Comparison of ENCODE assay signal across 23 cellular contexts in genomic region chr12:112901271-112901670, GRCh38. TPM values are rescaled to one million over a fixed set of nuclear protein-coding genes. Genes with fewer than 3 reads are reported as not detected.
A peak's percentile ranks its signal among the peaks of the same experiment; 100 is the strongest.
DNase-seq lines count a peak whose midpoint lies in the region; ATAC-seq and TF ChIP-seq lines count a peak whose summit lies in the region.
"Had no signal": no experiment of that assay in that cellular context is flagged by ENCODE, and none has a peak within 500 bp of the region (broad histone marks: within the 10 kb centered on the region; RNA-seq: fewer than 3 reads in every experiment).

No MANE protein-coding gene starts in this region.

- H3K36me3 Mint-ChIP-seq in activated naive CD8-positive, alpha-beta T cell treated with anti-CD3 and anti-CD28 coated beads, Interleukin-2, amount 10 ng/mL, durations not matched to agents 7 days and 5 days, result peaks cover 1% of the 10 kb centered on the region
- H3K36me3 Mint-ChIP-seq in activated naive CD8-positive, alpha-beta T cell treated with anti-CD3 and anti-CD28 coated beads for 36 hours, result no peaks in the 10 kb centered on the region
- H3K36me3 Mint-ChIP-seq: CD14-positive monocyte had no signal

- H3K79me2 ChIP-seq in OCI-LY1 (ENCODE audit: insufficient read depth, low read length), result no peaks in the 10 kb centered on the region

- no peaks in the 10 kb centered on the region for H3K9me2 ChIP-seq in OCI-LY1 (ENCODE audit: low read depth, low read length)

- H3K9me3 ChIP-seq in OCI-LY1 (ENCODE audit: low read length), result no peaks in the 10 kb centered on the region
- H3K9me3 ChIP-seq: ovary, sigmoid colon had no signal

- H3K27ac ChIP-seq in OCI-LY1 (ENCODE audit: low read depth, low read length, poor library complexity, severe bottlenecking), result peak overlapping the region; percentile 53
- H3K27ac ChIP-seq: ovary, sigmoid colon had no signal

- H3K4me3 Mint-ChIP-seq in activated naive CD8-positive, alpha-beta T cell treated with anti-CD3 and anti-CD28 coated beads, Interleukin-2, amount 10 ng/mL, durations not matched to agents 7 days and 5 days, result no peak overlapping the region
- no peak overlapping the region for H3K4me3 Mint-ChIP-seq in activated naive CD8-positive, alpha-beta T cell treated with anti-CD3 and anti-CD28 coated beads for 36 hours
- H3K4me3 Mint-ChIP-seq: activated naive CD4-positive, alpha-beta T cell treated with anti-CD3 and anti-CD28 coated beads for 36 hours; CD14-positive monocyte; dendritic cell treated with granulocyte-macrophage colony-stimulating factor and Interleukin-4, amounts not matched to agents 40 ng/mL and 50 ng/mL, for 4 days; nephron had no signal

- ATAC-seq in activated naive CD8-positive, alpha-beta T cell treated with anti-CD3 and anti-CD28 coated beads, Interleukin-2, amount 10 ng/mL, durations not matched to agents 7 days and 5 days (ENCODE audit: low read depth), result no peak
- ATAC-seq in left lobe of liver, result peak; percentile 91
- ATAC-seq in GM18511 (IDR thresholded peaks at IDR 0.05; ENCODE audit: unreplicated experiment), result no peak
- ATAC-seq: activated CD4-positive, CD25-positive, alpha-beta regulatory T cell treated with anti-CD3 and anti-CD28 coated beads, Interleukin-2, amount 50 U/mL, for 24 hours; Right ventricle myocardium inferior had no signal

- no peaks in the 10 kb centered on the region for H3K9me3 Mint-ChIP-seq in activated naive CD8-positive, alpha-beta T cell treated with anti-CD3 and anti-CD28 coated beads, Interleukin-2, amount 10 ng/mL, durations not matched to agents 7 days and 5 days
- H3K9me3 Mint-ChIP-seq in activated naive CD8-positive, alpha-beta T cell treated with anti-CD3 and anti-CD28 coated beads for 36 hours, result no peaks in the 10 kb centered on the region
- H3K9me3 Mint-ChIP-seq: activated naive CD4-positive, alpha-beta T cell treated with anti-CD3 and anti-CD28 coated beads for 36 hours; CD14-positive monocyte; dendritic cell treated with granulocyte-macrophage colony-stimulating factor and Interleukin-4, amounts not matched to agents 40 ng/mL and 50 ng/mL, for 4 days had no signal

- no peaks in the 10 kb centered on the region for H3K27me3 ChIP-seq in OCI-LY1 (ENCODE audit: insufficient read depth, low read length)
- H3K27me3 ChIP-seq: ovary had no signal

- no peaks in the 10 kb centered on the region for H3K36me3 ChIP-seq in OCI-LY1 (ENCODE audit: insufficient read depth, low read length)
- H3K36me3 ChIP-seq: ovary, sigmoid colon had no signal

- POLR2A ChIA-PET in activated naive CD8-positive, alpha-beta T cell treated with anti-CD3 and anti-CD28 coated beads, Interleukin-2, amount 10 ng/mL, durations not matched to agents 7 days and 5 days (lab: Charles Lee), result interaction anchor here (1.2 to 1.8 kb wide), 2 partner anchors 77 to 91 kb away, joined by 8 to 29 read pairs; partner anchors contain the start of gene OAS2

- H3K4me3 ChIP-seq in OCI-LY1 (ENCODE audit: low read depth, low read length, poor library complexity, severe bottlenecking), result no peak overlapping the region
- H3K4me3 ChIP-seq: ovary, sigmoid colon had no signal

- H4K20me1 ChIP-seq in OCI-LY1 (ENCODE audit: insufficient read depth, low read length), result no peaks in the 10 kb centered on the region

- peaks cover 3% of the 10 kb centered on the region; the same call in 1 of the 2 replicates for H3F3A ChIP-seq in OCI-LY1 (ENCODE audit: insufficient read depth, low read length)

- H3K9ac ChIP-seq in OCI-LY1 (ENCODE audit: low read length), result no peak overlapping the region

- H3K4me1 Mint-ChIP-seq in activated naive CD8-positive, alpha-beta T cell treated with anti-CD3 and anti-CD28 coated beads, Interleukin-2, amount 10 ng/mL, durations not matched to agents 7 days and 5 days, result peaks cover 27% of the 10 kb centered on the region
- peaks cover 11% of the 10 kb centered on the region for H3K4me1 Mint-ChIP-seq in activated naive CD8-positive, alpha-beta T cell treated with anti-CD3 and anti-CD28 coated beads for 36 hours

- H3K27ac Mint-ChIP-seq in activated naive CD8-positive, alpha-beta T cell treated with anti-CD3 and anti-CD28 coated beads, Interleukin-2, amount 10 ng/mL, durations not matched to agents 7 days and 5 days, result peak overlapping the region; percentile 67
- H3K27ac Mint-ChIP-seq in activated naive CD8-positive, alpha-beta T cell treated with anti-CD3 and anti-CD28 coated beads for 36 hours, result no peak overlapping the region
- H3K27ac Mint-ChIP-seq: activated naive CD4-positive, alpha-beta T cell treated with anti-CD3 and anti-CD28 coated beads for 36 hours; CD14-positive monocyte; dendritic cell treated with granulocyte-macrophage colony-stimulating factor and Interleukin-4, amounts not matched to agents 40 ng/mL and 50 ng/mL, for 4 days; nephron had no signal

- H2AFZ ChIP-seq in OCI-LY1 (ENCODE audit: low read length), result no peak overlapping the region

- TF ChIP-seq CTCF in OCI-LY1 (IDR thresholded peaks at IDR 0.05; ENCODE audit: low read length), result no peak

- peaks cover 14% of the 10 kb centered on the region for H3K27me3 Mint-ChIP-seq in activated naive CD8-positive, alpha-beta T cell treated with anti-CD3 and anti-CD28 coated beads, Interleukin-2, amount 10 ng/mL, durations not matched to agents 7 days and 5 days
- peaks cover 5% of the 10 kb centered on the region for H3K27me3 Mint-ChIP-seq in activated naive CD8-positive, alpha-beta T cell treated with anti-CD3 and anti-CD28 coated beads for 36 hours

- H3K4me2 ChIP-seq in OCI-LY1 (ENCODE audit: low read length), result no peak overlapping the region

- H3K4me1 ChIP-seq in OCI-LY1 (ENCODE audit: insufficient read depth, low read length, severe bottlenecking), result peaks cover 24% of the 10 kb centered on the region

- DNase-seq in activated naive CD8-positive, alpha-beta T cell treated with anti-CD3 and anti-CD28 coated beads, Interleukin-2, amount 10 ng/mL, durations not matched to agents 7 days and 5 days, result no peak
- DNase-seq in activated naive CD8-positive, alpha-beta T cell treated with anti-CD3 and anti-CD28 coated beads for 36 hours, result no peak
- DNase-seq in left lobe of liver (ENCODE audit: low spot score) (peak; percentile 91), NCI-H446 treated with DMSO at 0.1 percent for 48 hours (lab: John Stamatoyannopoulos, UW) (no peak), NCI-H82 treated with DMSO at 0.1 percent for 48 hours (lab: John Stamatoyannopoulos, UW; ENCODE audit: unreplicated experiment) (no peak), SKM-1 treated with dmso at 0.1 percent for 144 hours (lab: John Stamatoyannopoulos, UW; ENCODE audit: unreplicated experiment) (no peak)
- DNase-seq: activated naive CD4-positive, alpha-beta T cell treated with anti-CD3 and anti-CD28 coated beads for 36 hours; activated T-cell treated with anti-CD3 and anti-CD28 coated beads, Interleukin-2, amount 50 U/mL, for 48 hours; DMS153; GF-D8; NCI-H1436; NCI-H2227 treated with DMSO at 0.1 percent for 48 hours; ovary; sigmoid colon; stimulated activated CD8-positive, alpha-beta memory T cell treated with anti-CD3 and anti-CD28 coated beads, Interleukin-4, amount 100 ng/mL, for 48 hours; T1000 had no signal

RNA-seq across cellular contexts. Expression of gene OAS1, which starts 5.5 kb away (rescaled TPM):
- total RNA-seq in activated naive CD8-positive, alpha-beta T cell treated with anti-CD3 and anti-CD28 coated beads, Interleukin-2, amount 10 ng/mL, durations not matched to agents 7 days and 5 days, result 100 to 1,000 TPM; 138 to 141 TPM
- 10 to 100 TPM; 33.6 to 34.9 TPM for total RNA-seq in activated naive CD8-positive, alpha-beta T cell treated with anti-CD3 and anti-CD28 coated beads for 36 hours
- total RNA-seq in left lobe of liver, result 20.1 TPM

RNA-seq across cellular contexts. Expression of gene OAS3, which starts 37.0 kb away (rescaled TPM):
- total RNA-seq in activated naive CD8-positive, alpha-beta T cell treated with anti-CD3 and anti-CD28 coated beads, Interleukin-2, amount 10 ng/mL, durations not matched to agents 7 days and 5 days, result 100 to 1,000 TPM; 221 to 222 TPM
- 10 to 100 TPM; 37.4 to 39.8 TPM for total RNA-seq in activated naive CD8-positive, alpha-beta T cell treated with anti-CD3 and anti-CD28 coated beads for 36 hours
- 4.1 TPM for total RNA-seq in left lobe of liver

Comparison
In these comparisons a context has a peak if more than half of its experiments do, and no peak if none do; other contexts are left out.
1. RNA of gene OAS3, which starts 37.0 kb away (total RNA-seq): 221 to 222 TPM in activated naive CD8-positive, alpha-beta T cell treated with anti-CD3 and anti-CD28 coated beads, Interleukin-2, amount 10 ng/mL, durations not matched to agents 7 days and 5 days; 37.4 to 39.8 TPM in activated naive CD8-positive, alpha-beta T cell treated with anti-CD3 and anti-CD28 coated beads for 36 hours and 4.1 TPM in left lobe of liver (single experiment); every median in the first group is over 4 times any median in the second.